25 cellular contexts compared by ENCODE assay signal in genomic region chr1:7879228-7879627, GRCh38. TPM values are rescaled to one million over a fixed set of nuclear protein-coding genes. Genes with fewer than 3 reads are reported as not detected.
"Had no signal": no experiment of that assay in that cellular context is flagged by ENCODE, and none has a peak within 500 bp of the region (broad histone marks: within the 10 kb centered on the region; RNA-seq: fewer than 3 reads in every experiment).

No MANE protein-coding gene starts in this region.

- DNase-seq: IMR-90, Karpas-422, KG1, MG63, NCI-H1092, NCI-H1105 treated with DMSO at 0.1 percent for 48 hours, NCI-H1417 treated with DMSO at 0.1 percent for 48 hours, NCI-H146, NCI-H187, NCI-H2029, NCI-H2081 treated with DMSO at 0.1 percent for 48 hours, NCI-H2171, NCI-H226, NCI-H446, NCI-H510A, NCI-H524 treated with DMSO at 0.1 percent for 48 hours, NCI-H69, NCI-H774, SHP77 treated with DMSO at 0.1 percent for 48 hours, SJCRH30 had no signal

- H3K27ac ChIP-seq: RWPE1, SJCRH30 had no signal

- H3K4me3 ChIP-seq: MG63, SJCRH30 had no signal

- H3K27me3 ChIP-seq: SJCRH30 had no signal

- H3K36me3 ChIP-seq: MG63, SJCRH30 had no signal

- H3K4me1 ChIP-seq: SJCRH30 had no signal

- ATAC-seq: HepG2, Panc1, SK-N-SH treated with all-trans-retinoic acid at 6 μM for 48 hours had no signal

- H3K9me3 ChIP-seq: MG63 had no signal

RNA-seq across cellular contexts. Expression of gene UTS2, which starts 26.4 kb away (rescaled TPM):
- total RNA-seq: HepG2, HT1080, IMR-90, SJCRH30 had no signal
- polyA plus RNA-seq: HepG2, IMR-90 had no signal
